Comparison of ENCODE assay signal across 1 cellular context in genomic region chr3:23945653-23945902, GRCh38.
TF ChIP-seq lines count a peak whose summit lies in the region.

No MANE protein-coding gene starts in this region.

TF ChIP-seq in SK-N-SH, 30 proteins besides CTCF, POLR2A, EP300 and RAD21 (continued from another document):
- TF ChIP-seq YY1 (IDR thresholded peaks at IDR 0.05; ENCODE audit: low read depth) (no peak), NRF1 (IDR thresholded peaks at IDR 0.05; ENCODE audit: low read depth, low read length) (no peak), TAF1 (IDR thresholded peaks at IDR 0.05; ENCODE audit: borderline replicate concordance, low read depth, low read length) (peak; percentile 15; the same call in 1 of the 2 replicates), GATA2 (CRISPR knock-in tag; IDR thresholded peaks at IDR 0.05) (no peak), SIN3A (IDR thresholded peaks at IDR 0.05; ENCODE audit: borderline replicate concordance, low read depth, low read length) (0 out of 2 replicates have a peak, but pooled peaks have one; percentile 64), IRF3 (IDR thresholded peaks at IDR 0.05; ENCODE audit: low read depth, low read length) (no peak), REST (IDR thresholded peaks at IDR 0.05; ENCODE audit: low read depth, low read length) (no peak)
